ENCODE assay signal across 23 cellular contexts in the genomic region with DNA sequence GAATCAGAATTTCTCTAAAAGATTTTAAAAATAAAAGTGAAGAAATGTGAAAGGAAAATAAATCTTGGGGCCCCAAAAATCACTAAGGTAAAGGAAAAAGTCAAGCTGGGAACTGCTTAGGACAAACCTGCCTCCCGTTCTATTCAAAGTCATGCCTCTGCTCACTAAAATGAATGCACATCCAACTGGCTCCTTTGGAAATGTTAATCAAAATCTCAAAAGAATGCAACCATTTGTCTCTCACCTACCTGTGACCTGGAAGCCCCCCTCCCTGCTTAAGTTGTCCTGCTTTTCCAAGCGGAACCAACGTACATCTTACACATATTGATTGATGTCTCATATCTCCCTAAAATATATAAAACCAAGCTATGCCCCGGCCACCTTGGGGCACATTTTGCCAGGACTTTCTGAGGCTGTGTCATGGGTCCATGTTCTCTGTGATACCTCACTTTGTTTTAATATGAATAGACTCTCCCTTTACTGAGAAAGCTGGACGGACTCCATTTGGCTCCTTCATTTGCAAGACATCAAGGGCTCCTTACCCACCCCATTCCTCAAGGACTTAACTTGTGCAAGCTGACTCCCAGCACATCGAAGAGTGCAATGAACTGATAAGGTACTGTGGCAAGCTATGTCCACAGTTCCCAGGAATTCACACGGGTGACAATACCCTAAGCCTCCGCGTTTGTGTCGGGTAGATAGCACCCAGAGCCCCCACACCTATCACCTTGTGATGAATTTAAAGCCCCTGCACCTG.
"Had no signal": no experiment of that assay in that cellular context is flagged by ENCODE, and none has a peak within 500 bp of the region (broad histone marks: within the 10 kb centered on the region; RNA-seq: fewer than 3 reads in every experiment).

No MANE protein-coding gene starts in this region.

- H3K36me3 ChIP-seq: gastroesophageal sphincter, sigmoid colon, stomach, thoracic aorta, upper lobe of right lung had no signal

- H3K27ac ChIP-seq: gastroesophageal sphincter, sigmoid colon, stomach, thoracic aorta, upper lobe of right lung had no signal

- H3K4me3 Mint-ChIP-seq: activated B cell treated with CpG ODN at 0.5 μM for 24 hours; activated CD4-positive, alpha-beta memory T cell treated with anti-CD3 and anti-CD28 coated beads, Interleukin-2, amount 10 ng/mL, durations not matched to agents 7 days and 5 days; activated CD8-positive, alpha-beta memory T cell treated with anti-CD3 and anti-CD28 coated beads, Interleukin-2, amount 10 ng/mL, durations not matched to agents 7 days and 5 days; activated naive CD8-positive, alpha-beta T cell treated with anti-CD3 and anti-CD28 coated beads for 36 hours; activated T-helper 17 cell treated with anti-CD3 and anti-CD28 coated beads, Interleukin-2, amount 50 U/mL, for 72 hours; naive B cell; stimulated activated effector memory CD8-positive, alpha-beta T cell treated with anti-CD3 and anti-CD28 coated beads, Interleukin-12 subunit alpha, Interleukin-12 subunit beta, amount 100 ng/mL, for 72 hours; T-helper 1 cell treated with Interleukin-12 subunit alpha and Interleukin-12 subunit beta and Interleukin-4 antibody, amounts not matched to agents 30 μg/mL and 1 μg/mL, for 36 hours had no signal

- H3K4me1 ChIP-seq: gastroesophageal sphincter, sigmoid colon, stomach, upper lobe of right lung had no signal

- ATAC-seq: activated CD8-positive, alpha-beta memory T cell treated with anti-CD3 and anti-CD28 coated beads, Interleukin-2, amount 10 ng/mL, durations not matched to agents 7 days and 5 days; activated T-helper 17 cell treated with anti-CD3 and anti-CD28 coated beads, Interleukin-2, amount 50 U/mL, for 72 hours; esophagus mucosa; gastroesophageal sphincter; left ventricle myocardium superior; mucosa of descending colon; stimulated activated effector memory CD8-positive, alpha-beta T cell treated with anti-CD3 and anti-CD28 coated beads, Interleukin-12 subunit alpha, Interleukin-12 subunit beta, amount 100 ng/mL, for 72 hours; upper lobe of right lung had no signal

- H3K36me3 Mint-ChIP-seq: activated CD8-positive, alpha-beta memory T cell treated with anti-CD3 and anti-CD28 coated beads, Interleukin-2, amount 10 ng/mL, durations not matched to agents 7 days and 5 days; activated naive CD8-positive, alpha-beta T cell treated with anti-CD3 and anti-CD28 coated beads for 36 hours; naive B cell; stimulated activated effector memory CD8-positive, alpha-beta T cell treated with anti-CD3 and anti-CD28 coated beads, Interleukin-12 subunit alpha, Interleukin-12 subunit beta, amount 100 ng/mL, for 72 hours had no signal

- H3K4me3 ChIP-seq: gastroesophageal sphincter, mucosa of descending colon, sigmoid colon, stomach, thoracic aorta, upper lobe of right lung had no signal

- H3K27me3 ChIP-seq: gastroesophageal sphincter, sigmoid colon, stomach, upper lobe of right lung had no signal

- DNase-seq: activated B cell treated with CpG ODN at 0.5 μM for 24 hours; activated CD4-positive, alpha-beta memory T cell treated with anti-CD3 and anti-CD28 coated beads, Interleukin-2, amount 10 ng/mL, durations not matched to agents 7 days and 5 days; activated CD4-positive, alpha-beta T cell treated with anti-CD3 and anti-CD28 coated beads for 4 hours; activated CD8-positive, alpha-beta memory T cell treated with anti-CD3 and anti-CD28 coated beads, Interleukin-2, amount 10 ng/mL, durations not matched to agents 7 days and 5 days; activated naive CD4-positive, alpha-beta T cell; activated naive CD8-positive, alpha-beta T cell treated with anti-CD3 and anti-CD28 coated beads for 36 hours; activated T-cell treated with anti-CD3 and anti-CD28 coated beads, Interleukin-2, amount 50 U/mL, for 1 hour; amniotic stem cell; effector CD4-positive, alpha-beta T cell; kidney glomerular epithelial cell; left ventricle myocardium superior; mucosa of descending colon; naive B cell; sigmoid colon; stimulated activated CD4-positive, alpha-beta T cell treated with anti-CD3 and anti-CD28 coated beads, Interleukin-4, amount 100 ng/mL, for 24 hours; stomach; upper lobe of right lung had no signal

- H3K27me3 Mint-ChIP-seq: activated B cell treated with CpG ODN at 0.5 μM for 24 hours; activated CD4-positive, alpha-beta memory T cell treated with anti-CD3 and anti-CD28 coated beads, Interleukin-2, amount 10 ng/mL, durations not matched to agents 7 days and 5 days had no signal

- H3K4me1 Mint-ChIP-seq: activated B cell treated with CpG ODN at 0.5 μM for 24 hours; activated CD4-positive, alpha-beta memory T cell treated with anti-CD3 and anti-CD28 coated beads, Interleukin-2, amount 10 ng/mL, durations not matched to agents 7 days and 5 days; activated CD8-positive, alpha-beta memory T cell treated with anti-CD3 and anti-CD28 coated beads, Interleukin-2, amount 10 ng/mL, durations not matched to agents 7 days and 5 days; activated naive CD8-positive, alpha-beta T cell treated with anti-CD3 and anti-CD28 coated beads for 36 hours; activated T-helper 17 cell treated with anti-CD3 and anti-CD28 coated beads, Interleukin-2, amount 50 U/mL, for 72 hours; naive B cell; stimulated activated effector memory CD8-positive, alpha-beta T cell treated with anti-CD3 and anti-CD28 coated beads, Interleukin-12 subunit alpha, Interleukin-12 subunit beta, amount 100 ng/mL, for 72 hours had no signal

- H3K27ac Mint-ChIP-seq: activated B cell treated with CpG ODN at 0.5 μM for 24 hours; activated CD4-positive, alpha-beta memory T cell treated with anti-CD3 and anti-CD28 coated beads, Interleukin-2, amount 10 ng/mL, durations not matched to agents 7 days and 5 days; activated CD8-positive, alpha-beta memory T cell treated with anti-CD3 and anti-CD28 coated beads, Interleukin-2, amount 10 ng/mL, durations not matched to agents 7 days and 5 days; activated naive CD8-positive, alpha-beta T cell treated with anti-CD3 and anti-CD28 coated beads for 36 hours; activated T-helper 17 cell treated with anti-CD3 and anti-CD28 coated beads, Interleukin-2, amount 50 U/mL, for 72 hours; stimulated activated effector memory CD8-positive, alpha-beta T cell treated with anti-CD3 and anti-CD28 coated beads, Interleukin-12 subunit alpha, Interleukin-12 subunit beta, amount 100 ng/mL, for 72 hours; T-helper 1 cell treated with Interleukin-12 subunit alpha and Interleukin-12 subunit beta and Interleukin-4 antibody, amounts not matched to agents 30 μg/mL and 1 μg/mL, for 36 hours had no signal

- H3K9me3 Mint-ChIP-seq: activated naive CD8-positive, alpha-beta T cell treated with anti-CD3 and anti-CD28 coated beads for 36 hours; activated T-helper 17 cell treated with anti-CD3 and anti-CD28 coated beads, Interleukin-2, amount 50 U/mL, for 72 hours had no signal

- H3K9me3 ChIP-seq: gastroesophageal sphincter, sigmoid colon, stomach, thoracic aorta, upper lobe of right lung had no signal
